In genomic region chr2:236863729-236864126, GRCh38 we compare ENCODE assay signal across 31 cellular contexts.
DNase-seq lines count a peak whose midpoint lies in the region; ATAC-seq, FAIRE-seq and TF ChIP-seq lines count a peak whose summit lies in the region.
"Had no signal": no experiment of that assay in that cellular context is flagged by ENCODE, and none has a peak within 500 bp of the region (broad histone marks: within the 10 kb centered on the region; RNA-seq: fewer than 3 reads in every experiment).

No MANE protein-coding gene starts in this region.

- TF ChIP-seq POLR2A in stomach (IDR thresholded peaks at IDR 0.05), result no peak

- ATAC-seq in HG02588 (IDR thresholded peaks at IDR 0.05; ENCODE audit: unreplicated experiment) (peak; percentile 18), HG03378 (IDR thresholded peaks at IDR 0.05; ENCODE audit: unreplicated experiment) (no peak), GM19397 (IDR thresholded peaks at IDR 0.05; ENCODE audit: unreplicated experiment) (no peak)
- ATAC-seq: PC-3; Right ventricle myocardium inferior; stimulated activated effector memory CD8-positive, alpha-beta T cell treated with anti-CD3 and anti-CD28 coated beads, Interleukin-12 subunit alpha, Interleukin-12 subunit beta, amount 100 ng/mL, for 72 hours had no signal

- H2AFZ ChIP-seq in astrocyte (ENCODE audit: low read depth, low read length), result no peak overlapping the region

- no peak for TF ChIP-seq EP300 in stomach (IDR thresholded peaks at IDR 0.05)

- H4K20me1 ChIP-seq in astrocyte (ENCODE audit: insufficient read depth, low read length), result no peaks in the 10 kb centered on the region
- H4K20me1 ChIP-seq: BLaER1 treated with 17β-estradiol and CSF1 and Interleukin-3, amounts not matched to agents 10 nM and 100 nM had no signal

- H3K4me1 ChIP-seq in astrocyte (ENCODE audit: insufficient read depth, low read length) (peaks cover 13% of the 10 kb centered on the region), stomach (no peaks in the 10 kb centered on the region)
- H3K4me1 ChIP-seq: left ventricle myocardium inferior, upper lobe of left lung had no signal

- H3K9me3 ChIP-seq in astrocyte (ENCODE audit: insufficient read depth, low read depth, low read length) (peaks cover 9% of the 10 kb centered on the region), stomach (peaks cover 0 to 13% (median 10%) of the 10 kb centered on the region in 4 donors)

- no peak for TF ChIP-seq CTCF in astrocyte (IDR thresholded peaks at IDR 0.05; ENCODE audit: insufficient read depth, low read depth, low read length)
- no peak for TF ChIP-seq CTCF in stomach (IDR thresholded peaks at IDR 0.05)

- H3K4me1 Mint-ChIP-seq in astrocyte (ENCODE audit: low read depth, unreplicated experiment), result peaks cover 18% of the 10 kb centered on the region
- H3K4me1 Mint-ChIP-seq: activated naive CD8-positive, alpha-beta T cell treated with anti-CD3 and anti-CD28 coated beads for 36 hours; stimulated activated effector memory CD8-positive, alpha-beta T cell treated with anti-CD3 and anti-CD28 coated beads, Interleukin-12 subunit alpha, Interleukin-12 subunit beta, amount 100 ng/mL, for 72 hours had no signal

- H3K9ac ChIP-seq in astrocyte (ENCODE audit: low read length), result no peak overlapping the region
- H3K9ac ChIP-seq: BLaER1 treated with 17β-estradiol and CSF1 and Interleukin-3, amounts not matched to agents 10 nM and 100 nM had no signal

- H3K27ac ChIP-seq in astrocyte (ENCODE audit: low read depth, low read length) (peak overlapping the region; percentile 70), stomach (no peak overlapping the region)
- H3K27ac ChIP-seq: left ventricle myocardium inferior, upper lobe of left lung had no signal

- H3K27ac Mint-ChIP-seq in astrocyte (ENCODE audit: unreplicated experiment), result peak overlapping the region; percentile 28
- H3K27ac Mint-ChIP-seq: activated naive CD8-positive, alpha-beta T cell treated with anti-CD3 and anti-CD28 coated beads for 36 hours; progenitor cell of endocrine pancreas; stimulated activated effector memory CD8-positive, alpha-beta T cell treated with anti-CD3 and anti-CD28 coated beads, Interleukin-12 subunit alpha, Interleukin-12 subunit beta, amount 100 ng/mL, for 72 hours; T-helper 2 cell treated with Interferon-gamma antibody and Interleukin-4, amounts not matched to agents 5 μg/mL and 100 μg/mL, for 36 hours had no signal

- WGBS in stomach, 5 donors, result 82 to 94% (median 92%) methylated on average over 3 to 5 of the region's 5 CpGs

- DNase-seq in astrocyte (ENCODE audit: low read depth) (no peak), mesenteric fat pad (ENCODE audit: low spot score) (peak; percentile 81), stomach (peak; percentile 14), COR-L47 (lab: John Stamatoyannopoulos, UW) (no peak), NCI-H2029 treated with DMSO at 0.1 percent for 48 hours (lab: John Stamatoyannopoulos, UW) (no peak)
- DNase-seq: activated CD4-positive, alpha-beta T cell treated with anti-CD3 and anti-CD28 coated beads, Interleukin-2, amount 50 U/mL, for 48 hours; activated CD4-positive, CD25-positive, alpha-beta regulatory T cell treated with anti-CD3 and anti-CD28 coated beads, Interleukin-2, amount 50 U/mL, for 72 hours; activated naive CD8-positive, alpha-beta T cell treated with anti-CD3 and anti-CD28 coated beads for 36 hours; KBM-7; left ventricle myocardium inferior; mesendoderm; NCI-H1105 treated with DMSO at 0.1 percent for 48 hours; NCI-H1930; NCI-H524 treated with DMSO at 0.1 percent for 48 hours; NK-92 treated with Interleukin-12 subunit alpha and Interleukin-12 subunit beta, amount 100 ng/mL, for 24 hours; PC-3; stimulated activated CD4-positive, alpha-beta T cell treated with anti-CD3 and anti-CD28 coated beads, Interleukin-15, amount 100 ng/mL, for 24 hours; stimulated activated CD4-positive, alpha-beta T cell treated with anti-CD3 and anti-CD28 coated beads, Interleukin-4, amount 100 ng/mL, for 4 hours; substantia nigra; upper lobe of left lung had no signal

- H3K4me3 ChIP-seq in astrocyte (ENCODE audit: insufficient read depth, low read depth, low read length), result no peak overlapping the region
- H3K4me3 ChIP-seq in stomach, result no peak overlapping the region
- H3K4me3 ChIP-seq: BLaER1 treated with 17β-estradiol and CSF1 and Interleukin-3, amounts not matched to agents 10 nM and 100 nM; left ventricle myocardium inferior; MG63; upper lobe of left lung had no signal

- no peak overlapping the region for H3K4me3 Mint-ChIP-seq in astrocyte (ENCODE audit: unreplicated experiment)
- H3K4me3 Mint-ChIP-seq: activated naive CD8-positive, alpha-beta T cell treated with anti-CD3 and anti-CD28 coated beads for 36 hours; stimulated activated effector memory CD8-positive, alpha-beta T cell treated with anti-CD3 and anti-CD28 coated beads, Interleukin-12 subunit alpha, Interleukin-12 subunit beta, amount 100 ng/mL, for 72 hours; T-helper 2 cell treated with Interferon-gamma antibody and Interleukin-4, amounts not matched to agents 5 μg/mL and 100 μg/mL, for 36 hours had no signal

- H3K4me2 ChIP-seq in astrocyte (ENCODE audit: low read length), result no peak overlapping the region

- no peaks in the 10 kb centered on the region for H3K79me2 ChIP-seq in astrocyte (ENCODE audit: insufficient read depth, low read length)

- no peak for FAIRE-seq in astrocyte (lab: Jason Lieb, UNC)
- FAIRE-seq: H1, islet of Langerhans had no signal

- no peaks in the 10 kb centered on the region for H3K36me3 ChIP-seq in astrocyte (ENCODE audit: insufficient read depth, low read length)
- H3K36me3 ChIP-seq in stomach, result no peaks in the 10 kb centered on the region
- H3K36me3 ChIP-seq: left ventricle myocardium inferior, MG63, upper lobe of left lung had no signal

- no peaks in the 10 kb centered on the region for H3K27me3 ChIP-seq in astrocyte (ENCODE audit: insufficient read depth, low read length)
- H3K27me3 ChIP-seq in stomach, result no peaks in the 10 kb centered on the region
- H3K27me3 ChIP-seq: BLaER1 treated with 17β-estradiol and CSF1 and Interleukin-3, amounts not matched to agents 10 nM and 100 nM; MG63; upper lobe of left lung had no signal

- H3K27me3 Mint-ChIP-seq in astrocyte (ENCODE audit: low read depth, unreplicated experiment), result peaks cover 6% of the 10 kb centered on the region
- H3K27me3 Mint-ChIP-seq: activated naive CD8-positive, alpha-beta T cell treated with anti-CD3 and anti-CD28 coated beads for 36 hours had no signal

- intact Hi-C loops in stomach (cut with DNase I; ENCODE audit: low total_unique reads), result no loop called here

- H3K36me3 Mint-ChIP-seq in astrocyte (ENCODE audit: low read depth, unreplicated experiment), result no peaks in the 10 kb centered on the region
- H3K36me3 Mint-ChIP-seq: activated naive CD8-positive, alpha-beta T cell treated with anti-CD3 and anti-CD28 coated beads for 36 hours; stimulated activated effector memory CD8-positive, alpha-beta T cell treated with anti-CD3 and anti-CD28 coated beads, Interleukin-12 subunit alpha, Interleukin-12 subunit beta, amount 100 ng/mL, for 72 hours had no signal

- peaks cover 17% of the 10 kb centered on the region for H3K9me3 Mint-ChIP-seq in astrocyte (ENCODE audit: unreplicated experiment)
- H3K9me3 Mint-ChIP-seq: stimulated activated effector memory CD8-positive, alpha-beta T cell treated with anti-CD3 and anti-CD28 coated beads, Interleukin-12 subunit alpha, Interleukin-12 subunit beta, amount 100 ng/mL, for 72 hours; T-helper 2 cell treated with Interferon-gamma antibody and Interleukin-4, amounts not matched to agents 5 μg/mL and 100 μg/mL, for 36 hours had no signal

Comparison
In these comparisons a context has a peak if more than half of its experiments do, and no peak if none do; other contexts are left out.
1. DNase-seq: peak in mesenteric fat pad (single experiment) and stomach (single experiment); none in astrocyte (single experiment), COR-L47 (single experiment) and NCI-H2029 treated with DMSO at 0.1 percent for 48 hours (single experiment).